9 cellular contexts compared by ENCODE assay signal in the genomic region with DNA sequence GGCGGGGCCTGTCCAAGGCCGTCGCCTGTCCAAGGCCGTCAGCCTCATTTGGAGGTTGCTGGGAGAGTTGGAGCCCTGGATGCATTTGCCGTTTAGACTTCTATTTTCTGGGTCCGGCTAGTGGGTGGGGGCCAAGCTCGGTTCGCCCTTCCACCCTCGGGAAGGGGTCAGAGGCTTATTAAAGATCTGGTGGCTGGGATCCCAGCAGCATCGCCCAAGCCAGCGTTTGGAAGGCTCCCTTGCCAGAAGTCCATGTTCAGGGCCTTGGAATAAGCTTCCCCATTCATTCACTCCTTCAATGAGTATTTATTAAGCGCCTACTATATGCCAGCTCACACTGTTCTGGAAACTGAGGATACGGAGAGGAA. TPM values are rescaled to one million over a fixed set of nuclear protein-coding genes. Genes with fewer than 3 reads are reported as not detected.
DNase-seq lines count a peak whose midpoint lies in the region; ATAC-seq and TF ChIP-seq lines count a peak whose summit lies in the region.
"Had no signal": no experiment of that assay in that cellular context is flagged by ENCODE, and none has a peak within 500 bp of the region (broad histone marks: within the 10 kb centered on the region; RNA-seq: fewer than 3 reads in every experiment).

No MANE protein-coding gene starts in this region.

- peak overlapping the region; percentile 66 for H3K4me3 ChIP-seq in left ventricle myocardium inferior
- peak overlapping the region; percentile 65 for H3K4me3 ChIP-seq in mononuclear cell (ENCODE audit: low read length)
- peak overlapping the region; percentile 75 for H3K4me3 ChIP-seq in vagina

- no peaks in the 10 kb centered on the region for H3K36me3 ChIP-seq in left ventricle myocardium inferior
- H3K36me3 ChIP-seq in vagina = no peaks in the 10 kb centered on the region

- H3K9me3 ChIP-seq in left ventricle myocardium inferior (replicated peaks) (no peaks in the 10 kb centered on the region), mononuclear cell (ENCODE audit: low read depth, low read length) (no peaks in the 10 kb centered on the region), vagina (no peaks in the 10 kb centered on the region)

- H3K4me1 ChIP-seq in left ventricle myocardium inferior (peaks cover 17% of the 10 kb centered on the region), mononuclear cell (ENCODE audit: insufficient read depth, low read length) (peaks cover 29% of the 10 kb centered on the region), vagina (peaks cover 31% of the 10 kb centered on the region)

- intact Hi-C loops in left ventricle myocardium inferior (cut with micrococcal nuclease) = no loop called here
- intact Hi-C loops in cardiac septum (cut with DNase I) = no loop called here
- intact Hi-C loops in vagina (cut with DNase I) = no loop called here

- peak overlapping the region; percentile 78 to 88 (median 82) for H3K4me3 Mint-ChIP-seq in brain

- DNase-seq in left ventricle myocardium inferior (no peak), cardiac septum (ENCODE audit: low spot score) (no peak), vagina (ENCODE audit: extremely low spot score in 2 of 2) (no peak), anterior cingulate cortex (lab: John Stamatoyannopoulos, UW) (no peak)

- no peak for TF ChIP-seq CTCF in left ventricle myocardium inferior (IDR thresholded peaks at IDR 0.05; ENCODE audit: borderline replicate concordance)
- TF ChIP-seq CTCF in brain (conservative IDR thresholded peaks at IDR 0.05) = no peak
- TF ChIP-seq CTCF in vagina (IDR thresholded peaks at IDR 0.05) = no peak

- H3K27me3 Mint-ChIP-seq in brain = peaks cover 58% of the 10 kb centered on the region

- no peak for ATAC-seq in GM19328 (IDR thresholded peaks at IDR 0.05; ENCODE audit: unreplicated experiment)
- no peak for ATAC-seq in HG02970 (IDR thresholded peaks at IDR 0.05; ENCODE audit: low FRiP score, unreplicated experiment)

- TF ChIP-seq POLR2A in vagina (IDR thresholded peaks at IDR 0.05) = no peak

- peaks cover 0 to 4% (median 0%) of the 10 kb centered on the region in 5 experiments for H3K9me3 Mint-ChIP-seq in brain

- no peaks in the 10 kb centered on the region for H3K36me3 Mint-ChIP-seq in brain

- H3K4me1 Mint-ChIP-seq in brain = peaks cover 23% of the 10 kb centered on the region

- H3K27me3 ChIP-seq in left ventricle myocardium inferior (ENCODE audit: low read depth) = peaks cover 67% of the 10 kb centered on the region
- no peaks in the 10 kb centered on the region for H3K27me3 ChIP-seq in mononuclear cell (ENCODE audit: insufficient read depth, low read length)
- no peaks in the 10 kb centered on the region for H3K27me3 ChIP-seq in vagina

- peak overlapping the region in 2 of 5 experiments; percentile 52 to 74 for H3K27ac Mint-ChIP-seq in brain

- H3K27ac ChIP-seq in left ventricle myocardium inferior (replicated peaks) = no peak overlapping the region
- H3K27ac ChIP-seq in vagina = peak overlapping the region; percentile 78
- H3K27ac ChIP-seq: epithelial cell of prostate had no signal

RNA-seq across cellular contexts. Expression of a gene that starts 0.5 kb away (rescaled TPM):
- total RNA-seq in left ventricle myocardium inferior (1.6 TPM), cardiac septum (2.6 TPM), mononuclear cell (176 TPM), vagina (9.8 TPM)
- polyA plus RNA-seq in brain (ENCODE audit: insufficient read depth, low read depth, low replicate concordance) = 10.0 TPM

Comparison
In these comparisons a context has a peak if more than half of its experiments do, and no peak if none do; other contexts are left out.
1. RNA of a gene that starts 0.5 kb away (total RNA-seq): 176 TPM in mononuclear cell (single experiment); 9.8 TPM in vagina (single experiment), 2.6 TPM in cardiac septum (single experiment) and 1.6 TPM in left ventricle myocardium inferior (single experiment); every median in the first group is over 10 times any median in the second.
2. Peak in every context shown above with its lines, with median percentiles within 50 percentile points of each other: H3K4me3 ChIP-seq.